15 cellular contexts compared by ENCODE assay signal in the genomic region with DNA sequence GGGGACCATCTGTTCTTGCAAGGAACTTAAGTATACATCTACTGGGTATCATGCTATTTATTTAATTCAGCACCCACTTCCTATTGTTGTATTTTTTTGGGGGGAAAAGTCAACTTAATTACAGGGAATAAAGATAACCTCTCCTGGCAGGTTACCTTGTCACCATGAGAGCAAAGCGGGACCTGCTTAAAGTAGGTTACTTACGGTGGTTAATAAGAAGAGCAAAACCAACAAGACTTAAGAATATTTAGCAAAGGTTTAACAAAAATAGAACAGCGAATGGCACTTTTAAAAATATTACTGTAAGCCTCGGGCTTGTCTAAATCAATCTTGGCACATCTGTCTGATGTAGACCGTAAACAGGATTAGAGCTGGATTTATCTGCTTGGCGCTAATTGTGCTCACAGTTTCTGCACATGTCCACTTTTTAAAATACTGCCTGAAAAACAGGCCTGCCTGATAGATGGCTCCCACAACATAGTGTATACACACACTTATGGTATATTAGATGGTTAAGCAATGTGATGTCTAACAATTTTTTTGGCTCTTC.
DNase-seq lines count a peak whose midpoint lies in the region; ATAC-seq and TF ChIP-seq lines count a peak whose summit lies in the region.
"Had no signal": no experiment of that assay in that cellular context is flagged by ENCODE, and none has a peak within 500 bp of the region (broad histone marks: within the 10 kb centered on the region; RNA-seq: fewer than 3 reads in every experiment).

No MANE protein-coding gene starts in this region.

- H3K27me3 ChIP-seq in WERI-Rb-1 (ENCODE audit: insufficient read depth, low read depth, severe bottlenecking), result no peaks in the 10 kb centered on the region
- H3K27me3 ChIP-seq: BLaER1 had no signal

- no peak overlapping the region; the same call in 1 of the 2 replicates for H3K4me3 ChIP-seq in WERI-Rb-1 (ENCODE audit: low read depth, low read length)
- H3K4me3 ChIP-seq: BLaER1, MG63, SJSA1 had no signal

- ATAC-seq in GM18520 (IDR thresholded peaks at IDR 0.05; ENCODE audit: unreplicated experiment) (no peak), GM19023 (IDR thresholded peaks at IDR 0.05; ENCODE audit: unreplicated experiment) (no peak)

- no peaks in the 10 kb centered on the region for H3K36me3 ChIP-seq in WERI-Rb-1
- H3K36me3 ChIP-seq: BLaER1, MG63, SJSA1 had no signal

- H3K27ac ChIP-seq in WERI-Rb-1, result peak overlapping the region; percentile 84
- H3K27ac ChIP-seq: BLaER1, SJSA1 had no signal

- peak; percentile 26 for DNase-seq in NCI-H748 (lab: John Stamatoyannopoulos, UW; ENCODE audit: unreplicated experiment)
- no peak for DNase-seq in NCI-H748 treated with DMSO at 0.1 percent for 48 hours (lab: John Stamatoyannopoulos, UW)
- peak; percentile 36 for DNase-seq in NCI-H2227 (lab: John Stamatoyannopoulos, UW; ENCODE audit: unreplicated experiment)
- peak; percentile 73 for DNase-seq in WERI-Rb-1
- DNase-seq in T-helper 9 cell, result no peak
- DNase-seq in activated T-cell treated with anti-CD3 and anti-CD28 coated beads, Interleukin-2, amount 50 U/mL, for 48 hours, result no peak
- DNase-seq: CD8-positive, alpha-beta memory T cell; MG63; NCI-H1105 treated with DMSO at 0.1 percent for 48 hours; NCI-H1930; NCI-H226 had no signal

- TF ChIP-seq CTCF in WERI-Rb-1 (IDR thresholded peaks at IDR 0.05; ENCODE audit: low read depth, low read length), result no peak

- no peaks in the 10 kb centered on the region for H3K9me3 ChIP-seq in WERI-Rb-1 (ENCODE audit: severe bottlenecking)
- H3K9me3 ChIP-seq: BLaER1, MG63, SJSA1 had no signal

Comparison
In these comparisons a context has a peak if more than half of its experiments do, and no peak if none do; other contexts are left out.
1. DNase-seq: peak in NCI-H748 (single experiment), NCI-H2227 (single experiment) and WERI-Rb-1 (single experiment); none in NCI-H748 treated with DMSO at 0.1 percent for 48 hours (single experiment), T-helper 9 cell (single experiment) and activated T-cell treated with anti-CD3 and anti-CD28 coated beads, Interleukin-2, amount 50 U/mL, for 48 hours (0 of 2).